In genomic region chr5:150498501-150498900, GRCh38 we compare ENCODE assay signal across 1 cellular context.
A peak's percentile ranks its signal among the peaks of the same experiment; 100 is the strongest.
TF ChIP-seq lines count a peak whose summit lies in the region.

No MANE protein-coding gene starts in this region.

TF ChIP-seq in H1, 55 proteins besides CTCF, POLR2A, EP300 and RAD21 (continued from another document):
- TF ChIP-seq SIN3A (conservative IDR thresholded peaks at IDR 0.05 in 1 of 2, IDR thresholded peaks at IDR 0.05 in 1 of 2; ENCODE audit: low read depth in 1 of 2, low read length in 2 of 2) (no peak), CEBPB (IDR thresholded peaks at IDR 0.05; ENCODE audit: low read depth, low read length) (0 out of 2 replicates have a peak, but pooled peaks have one; percentile 2), JUN (IDR thresholded peaks at IDR 0.05; ENCODE audit: low read depth, low read length) (no peak), SIRT6 (IDR thresholded peaks at IDR 0.05; ENCODE audit: low read length) (no peak), NANOG (IDR thresholded peaks at IDR 0.05; ENCODE audit: insufficient read depth, low read depth, low read length, poor library complexity, severe bottlenecking) (peak; percentile 14), TAF1 (IDR thresholded peaks at IDR 0.05; ENCODE audit: low read depth, low read length) (no peak), BCL11A (IDR thresholded peaks at IDR 0.05; ENCODE audit: low read depth in 2 of 2, low read length in 2 of 2) (no peak), MAFK (IDR thresholded peaks at IDR 0.05; ENCODE audit: low read depth, low read length) (no peak), SIX5 (IDR thresholded peaks at IDR 0.05; ENCODE audit: low read depth, low read length) (0 out of 2 replicates have a peak, but pooled peaks have one; percentile 4), MAX (IDR thresholded peaks at IDR 0.05) (peak; percentile 34; the same call in 1 of the 2 replicates), TCF12 (IDR thresholded peaks at IDR 0.05; ENCODE audit: low read depth, low read length) (no peak), HDAC2 (IDR thresholded peaks at IDR 0.05; ENCODE audit: borderline replicate concordance in 1 of 2, low read depth in 2 of 2, low read length in 2 of 2) (no peak), NRF1 (IDR thresholded peaks at IDR 0.05; ENCODE audit: low read depth, low read length) (no peak), PHF8 (conservative IDR thresholded peaks at IDR 0.05; ENCODE audit: low read depth, low read length) (no peak), CHD2 (IDR thresholded peaks at IDR 0.05; ENCODE audit: low read length) (no peak), SUZ12 (IDR thresholded peaks at IDR 0.05; ENCODE audit: low read length) (no peak), SP1 (IDR thresholded peaks at IDR 0.05; ENCODE audit: low read depth, low read length) (peak; percentile 76), CHD1 (IDR thresholded peaks at IDR 0.05; ENCODE audit: low read depth, low read length) (no peak), POU5F1 (IDR thresholded peaks at IDR 0.05; ENCODE audit: low read depth, low read length) (no peak), SP4 (IDR thresholded peaks at IDR 0.05; ENCODE audit: low read length) (no peak), ASH2L (IDR thresholded peaks at IDR 0.05; ENCODE audit: low read length) (peak; percentile 69), EGR1 (IDR thresholded peaks at IDR 0.05; ENCODE audit: borderline replicate concordance, low read depth, low read length) (no peak), RXRA (IDR thresholded peaks at IDR 0.05; ENCODE audit: insufficient read depth, low read depth, low read length) (no peak), TEAD4 (IDR thresholded peaks at IDR 0.05; ENCODE audit: low read depth, low read length) (no peak), FOSL1 (IDR thresholded peaks at IDR 0.05; ENCODE audit: insufficient read depth, low read depth, low read length) (no peak), POLR2AphosphoS5 (IDR thresholded peaks at IDR 0.05; ENCODE audit: low read depth, low read length) (no peak), CBX8 (IDR thresholded peaks at IDR 0.05; ENCODE audit: borderline replicate concordance, low read depth, low read length) (no peak), EZH2 (IDR thresholded peaks at IDR 0.05; ENCODE audit: low read depth, low read length, severe bottlenecking) (no peak), GABPA (IDR thresholded peaks at IDR 0.05; ENCODE audit: borderline replicate concordance, insufficient read depth, low read length) (no peak), KDM5A (IDR thresholded peaks at IDR 0.05; ENCODE audit: low read length) (no peak), ATF2 (IDR thresholded peaks at IDR 0.05; ENCODE audit: low read length) (no peak), RFX5 (IDR thresholded peaks at IDR 0.05; ENCODE audit: borderline replicate concordance, low read depth, low read length) (no peak)
